ENCODE assay signal across 9 cellular contexts in genomic region chrX:15849555-15849954, GRCh38. TPM values are rescaled to one million over a fixed set of nuclear protein-coding genes. Genes with fewer than 3 reads are reported as not detected.
DNase-seq lines count a peak whose midpoint lies in the region; ATAC-seq and TF ChIP-seq lines count a peak whose summit lies in the region.
"Had no signal": no experiment of that assay in that cellular context is flagged by ENCODE, and none has a peak within 500 bp of the region (broad histone marks: within the 10 kb centered on the region; RNA-seq: fewer than 3 reads in every experiment).

No MANE protein-coding gene starts in this region.

- no peaks in the 10 kb centered on the region for H3F3A ChIP-seq in GM23338 (replicated peaks; ENCODE audit: low read depth)

- H3K27ac ChIP-seq in GM23338 (ENCODE audit: low read depth) (peak overlapping the region; percentile 21; the same call in 1 of the 2 replicates), sigmoid colon (peak overlapping the region in 3 of 4 donors; percentile 6 to 33 (median 27))

- peaks cover 98% of the 10 kb centered on the region for H3K79me2 ChIP-seq in GM23338 (replicated peaks; ENCODE audit: insufficient read depth)

- ATAC-seq in GM23338 = peak; percentile 57
- ATAC-seq in mucosa of descending colon = no peak

- TF ChIP-seq EP300 in sigmoid colon (IDR thresholded peaks at IDR 0.05) = no peak

- intact Hi-C loops in sigmoid colon (cut with DNase I) = loop anchor here (10.0 kb wide), 1 partner anchor 125 kb away; no protein-coding TSS in a partner anchor
- intact Hi-C loops in mucosa of descending colon (cut with DNase I, micrococcal nuclease) = no loop called here

- no peaks in the 10 kb centered on the region for H3K9me3 ChIP-seq in sigmoid colon
- no peaks in the 10 kb centered on the region for H3K9me3 ChIP-seq in mucosa of descending colon

- WGBS in sigmoid colon, 2 donors = 67 to 72% methylated on average over 5 of the region's 5 CpGs

- peaks cover 78% of the 10 kb centered on the region for H3K36me3 Mint-ChIP-seq in GM23338 (ENCODE audit: low read depth)

- H3K4me1 ChIP-seq in GM23338 (ENCODE audit: insufficient read depth) = peaks cover 34% of the 10 kb centered on the region
- H3K4me1 ChIP-seq in sigmoid colon = peaks cover 0 to 13% (median 2%) of the 10 kb centered on the region in 4 donors
- H3K4me1 ChIP-seq in mucosa of descending colon (ENCODE audit: low read depth) = no peaks in the 10 kb centered on the region

- peaks cover 6% of the 10 kb centered on the region for H3K27me3 Mint-ChIP-seq in GM23338 (ENCODE audit: insufficient read depth, low read depth, poor library complexity)

- H3K4me2 ChIP-seq in GM23338 = peak overlapping the region; percentile 38

- peak overlapping the region; percentile 39 for H3K4me3 Mint-ChIP-seq in GM23338

- TF ChIP-seq POLR2A in sigmoid colon (IDR thresholded peaks at IDR 0.05) = no peak

- no peaks in the 10 kb centered on the region; the same call in none of the 2 replicates for H4K20me1 ChIP-seq in GM23338 (replicated peaks; ENCODE audit: insufficient read depth)

- DNase-seq in GM23338 (ENCODE audit: low spot score) (peak; percentile 39), RKO (ENCODE audit: low spot score) (peak; percentile 55), fibroblast of villous mesenchyme (ENCODE audit: low read depth) (no peak), sigmoid colon (no peak), mesenteric fat pad (ENCODE audit: low spot score) (no peak), SIG-M5 treated with dmso at 0.1 percent for 504 hours (lab: John Stamatoyannopoulos, UW; ENCODE audit: unreplicated experiment) (no peak), mucosa of descending colon (no peak), HK-2 (ENCODE audit: unreplicated experiment) (no peak)
- DNase-seq: NCI-H1694 had no signal

- H3K4me1 Mint-ChIP-seq in GM23338 = peaks cover 43% of the 10 kb centered on the region

- no peaks in the 10 kb centered on the region for H3K9me2 ChIP-seq in GM23338 (ENCODE audit: insufficient read depth)

- no peak overlapping the region for H2AFZ ChIP-seq in GM23338

- H3K27ac Mint-ChIP-seq in GM23338 = peak overlapping the region; percentile 33

- H3K9me3 Mint-ChIP-seq in GM23338 = no peaks in the 10 kb centered on the region

- H3K36me3 ChIP-seq in GM23338 (ENCODE audit: insufficient read depth) (peaks cover 31% of the 10 kb centered on the region; the same call in 1 of the 2 replicates), sigmoid colon (peaks cover 0 to 8% (median 0%) of the 10 kb centered on the region in 4 donors), mucosa of descending colon (ENCODE audit: low read depth) (no peaks in the 10 kb centered on the region)

- H3K4me3 ChIP-seq in GM23338 (no peak overlapping the region), fibroblast of villous mesenchyme (ENCODE audit: low read depth, low read length) (no peak overlapping the region), sigmoid colon (no peak overlapping the region), mucosa of descending colon (no peak overlapping the region)

- TF ChIP-seq CTCF in GM23338 (conservative IDR thresholded peaks at IDR 0.05; ENCODE audit: low read depth in 2 of 2) = peak; percentile 34 to 44; a peak in 3 of 4 replicates
- peak; percentile 30 for TF ChIP-seq CTCF in fibroblast of villous mesenchyme (IDR thresholded peaks at IDR 0.05; ENCODE audit: insufficient read depth, low read depth, low read length)
- peak in 1 of 4 experiments; percentile 21 for TF ChIP-seq CTCF in sigmoid colon (IDR thresholded peaks at IDR 0.05)
- no peak for TF ChIP-seq CTCF in mucosa of descending colon (IDR thresholded peaks at IDR 0.05)

- H3K27me3 ChIP-seq in GM23338 (ENCODE audit: insufficient read depth) (no peaks in the 10 kb centered on the region), sigmoid colon (peaks cover 0 to 3% (median 0%) of the 10 kb centered on the region in 3 donors)

TF ChIP-seq in GM23338, 12 proteins besides CTCF, POLR2A, EP300 and RAD21:
- TF ChIP-seq JUNB (IDR thresholded peaks at IDR 0.05; ENCODE audit: unreplicated experiment) (no peak), CREB1 (CRISPR knock-in tag; IDR thresholded peaks at IDR 0.05; ENCODE audit: low read depth) (no peak), ZNF331 (CRISPR knock-in tag; IDR thresholded peaks at IDR 0.05; ENCODE audit: low read depth) (no peak), ZNF462 (CRISPR knock-in tag; IDR thresholded peaks at IDR 0.05) (no peak), ZNF114 (CRISPR knock-in tag; IDR thresholded peaks at IDR 0.05) (no peak), POLR2AphosphoS5 (IDR thresholded peaks at IDR 0.05; ENCODE audit: low read depth) (no peak), EZH2phosphoT487 (IDR thresholded peaks at IDR 0.05; ENCODE audit: unreplicated experiment) (no peak)
TF ChIP-seq in GM23338: peak in this region for 0.

RNA-seq across cellular contexts. Expression of gene AP1S2, which starts 5.1 kb away (rescaled TPM):
- 251 and 380 TPM in 2 replicates for total RNA-seq in GM23338 (2014; rRNA removed; shearing (Covaris generic))
- polyA plus RNA-seq in GM23338 (2016; fragmentation: Nextera tagmentation; extraction: Ambion mirVana) (138 and 160 TPM in 2 replicates), sigmoid colon (10 to 100 TPM; 19.1 to 21.0 (median 20.8) TPM)
- total RNA-seq in fibroblast of villous mesenchyme (27.4 and 39.7 TPM in 2 replicates), sigmoid colon (100 to 1,000 TPM in 1 of 4 donors, 10 to 100 TPM in 3; 71.6 to 156 (median 93.5) TPM), mesenteric fat pad (29.0 TPM), mucosa of descending colon (10 to 100 TPM; 10.9 to 45.2 (median 16.0) TPM)

RNA-seq across cellular contexts. Expression of gene ZRSR2, which starts 59.3 kb away (rescaled TPM):
- total RNA-seq in GM23338 (2014; rRNA removed; shearing (Covaris generic)) = 5.2 and 7.7 TPM in 2 replicates
- polyA plus RNA-seq in GM23338 (2016; fragmentation: Nextera tagmentation; extraction: Ambion mirVana) (40.9 and 45.1 TPM in 2 replicates), sigmoid colon (10 to 100 TPM in 2 of 3 donors, 1 to 10 TPM in 1; 8.6 to 15.6 (median 12.6) TPM)
- total RNA-seq in fibroblast of villous mesenchyme (4.8 and 5.6 TPM in 2 replicates), sigmoid colon (10 to 100 TPM in 2 of 4 donors, 1 to 10 TPM in 2; 6.8 to 13.8 (median 11.8) TPM), mesenteric fat pad (9.9 TPM), mucosa of descending colon (10 to 100 TPM in 2 of 3 donors, 1 to 10 TPM in 1; 7.0 to 14.0 (median 11.7) TPM)

Comparison
In these comparisons a context has a peak if more than half of its experiments do, and no peak if none do; other contexts are left out.
1. DNase-seq: peak in GM23338 (single experiment) and RKO (single experiment); none in fibroblast of villous mesenchyme (single experiment), sigmoid colon (single experiment), mesenteric fat pad (single experiment), SIG-M5 treated with dmso at 0.1 percent for 504 hours (single experiment), mucosa of descending colon (0 of 3) and HK-2 (single experiment).